In genomic region chr11:126007263-126007662, GRCh38 we compare ENCODE assay signal across 10 cellular contexts. TPM values are rescaled to one million over a fixed set of nuclear protein-coding genes. Genes with fewer than 3 reads are reported as not detected.
A peak's percentile ranks its signal among the peaks of the same experiment; 100 is the strongest.
DNase-seq lines count a peak whose midpoint lies in the region; ATAC-seq, FAIRE-seq and TF ChIP-seq lines count a peak whose summit lies in the region.
"Had no signal": no experiment of that assay in that cellular context is flagged by ENCODE, and none has a peak within 500 bp of the region (broad histone marks: within the 10 kb centered on the region; RNA-seq: fewer than 3 reads in every experiment).

No MANE protein-coding gene starts in this region.

- FAIRE-seq in K562 (lab: Jason Lieb, UNC) (peak; percentile 35), islet of Langerhans (lab: Jason Lieb, UNC) (peak; percentile 93)

- 0% methylated on average over 3 of the region's 3 CpGs for WGBS in K562 (ENCODE audit: insufficient coverage, low coverage, missing lambda C conversion rate)
- 9% methylated on average over 3 of the region's 3 CpGs for WGBS in aorta, 2 donors
- WGBS in neuronal stem cell (ENCODE audit: extremely low coverage in 2 of 2, insufficient read length in 2 of 2, insufficient replicate concordance in 1 of 2), 2 donors: no CpG with 5 or more reads among the region's 3 CpGs

- no peak for TF ChIP-seq CTCF in K562 (IDR thresholded peaks at IDR 0.05 in 2 of 3, conservative IDR thresholded peaks at IDR 0.05 in 1 of 3; ENCODE audit: insufficient read depth in 2 of 3, low read depth in 1 of 3, low read length in 3 of 3)

- H3K14ac ChIP-seq in neuronal stem cell (ENCODE audit: low read length): no peak overlapping the region

- H3K27me3 ChIP-seq in K562 (ENCODE audit: control insufficient read depth in 2 of 2, insufficient read depth in 2 of 2, low read length in 2 of 2) (peaks cover 11 to 20% of the 10 kb centered on the region in 2 experiments), aorta (ENCODE audit: control insufficient read depth in 1 of 2, insufficient read depth in 2 of 2, low read length in 1 of 2) (no peaks in the 10 kb centered on the region), neuronal stem cell (ENCODE audit: control insufficient read depth in 3 of 3, insufficient read depth in 3 of 3, low read depth in 1 of 3, low read length in 3 of 3) (no peaks in the 10 kb centered on the region)

- H3K36me3 ChIP-seq in K562 (ENCODE audit: control insufficient read depth, insufficient read depth, low read length): no peaks in the 10 kb centered on the region
- no peaks in the 10 kb centered on the region for H3K36me3 ChIP-seq in aorta (ENCODE audit: control insufficient read depth in 1 of 2, insufficient read depth in 2 of 2, low read length in 1 of 2)
- peaks cover 28 to 34% of the 10 kb centered on the region in 2 donors for H3K36me3 ChIP-seq in neuronal stem cell (replicated peaks in 1 of 2; ENCODE audit: control insufficient read depth in 2 of 2, insufficient read depth in 2 of 2, low read length in 2 of 2)

- no peak overlapping the region for H3K23ac ChIP-seq in neuronal stem cell (ENCODE audit: low read depth, low read length, poor library complexity)

- intact Hi-C loops in K562 (cut with micrococcal nuclease): no loop called here
- intact Hi-C loops in aorta (cut with DNase I): no loop called here

- H3K4me3 ChIP-seq in K562 (no peak overlapping the region), aorta (ENCODE audit: low read length in 2 of 2) (no peak overlapping the region), neuronal stem cell (ENCODE audit: low read length in 2 of 2) (no peak overlapping the region)
- H3K4me3 ChIP-seq: smooth muscle cell had no signal

- DNase-seq in NOMO-1 treated with DMSO at 0.1 percent for 48 hours (lab: John Stamatoyannopoulos, UW; ENCODE audit: unreplicated experiment) (peak; percentile 3), NOMO-1 (lab: John Stamatoyannopoulos, UW; ENCODE audit: unreplicated experiment in 2 of 2) (no peak), K562 (ENCODE audit: extremely low read depth in 1 of 4, low spot score in 3 of 4) (peak in 1 of 4 experiments; percentile 12), aorta (no peak), neuronal stem cell (ENCODE audit: low spot score) (no peak)
- DNase-seq: MM.1S had no signal

- no peak overlapping the region for H2AK5ac ChIP-seq in neuronal stem cell (ENCODE audit: low read depth, low read length)

- H4K91ac ChIP-seq in neuronal stem cell (ENCODE audit: low read depth, low read length, poor library complexity): no peak overlapping the region

- no peak overlapping the region for H3K27ac ChIP-seq in K562 (ENCODE audit: extremely low read depth, low read depth, low read length)
- H3K27ac ChIP-seq in aorta (ENCODE audit: low read depth in 1 of 2, low read length in 2 of 2): no peak overlapping the region
- no peak overlapping the region for H3K27ac ChIP-seq in neuronal stem cell (replicated peaks; ENCODE audit: low read length)

- H2AFZ ChIP-seq in K562 (ENCODE audit: low read depth, low read length): no peak overlapping the region
- no peak overlapping the region for H2AFZ ChIP-seq in neuronal stem cell (ENCODE audit: low read length)

- no peak overlapping the region for H4K8ac ChIP-seq in neuronal stem cell (ENCODE audit: low read depth, low read length)

- POLR2A ChIA-PET in K562 (lab: Yijun Ruan, JAX): no interaction called here

- H3K79me1 ChIP-seq in neuronal stem cell (ENCODE audit: low read depth, low read length): no peaks in the 10 kb centered on the region

- H2BK12ac ChIP-seq in neuronal stem cell (ENCODE audit: low read length): no peak overlapping the region

- H4K20me1 ChIP-seq in K562 (replicated peaks; ENCODE audit: control insufficient read depth, insufficient read depth, low read length): no peaks in the 10 kb centered on the region

- no peak for TF ChIP-seq RAD21 in K562 (CRISPR knock-in tag; conservative IDR thresholded peaks at IDR 0.05 in 1 of 2, IDR thresholded peaks at IDR 0.05 in 1 of 2)

- ATAC-seq in K562 (peak; percentile 59; the same call in 2 of the 3 replicates), aorta (ENCODE audit: low FRiP score) (peak; percentile 82), HG03139 (IDR thresholded peaks at IDR 0.05; ENCODE audit: unreplicated experiment) (no peak), HG03196 (IDR thresholded peaks at IDR 0.05; ENCODE audit: unreplicated experiment) (no peak)

- H3K4ac ChIP-seq in neuronal stem cell (ENCODE audit: low read length): no peak overlapping the region

- no peak for TF ChIP-seq EP300 in K562 (IDR thresholded peaks at IDR 0.05; ENCODE audit: low read length)

- no peak for TF ChIP-seq POLR2A in K562 (conservative IDR thresholded peaks at IDR 0.05)

- H3K9ac ChIP-seq in K562 (ENCODE audit: insufficient read depth in 1 of 2, low read depth in 2 of 2, low read length in 2 of 2) (no peak overlapping the region), neuronal stem cell (ENCODE audit: low read depth, low read length, poor library complexity) (no peak overlapping the region)

- H3K9me1 ChIP-seq in K562 (ENCODE audit: control insufficient read depth, insufficient read depth, low read length): no peaks in the 10 kb centered on the region

- BruUV-seq in K562 (replicated peaks; lab: Mats Ljungman, UMichigan): no TSS peak

- CTCF ChIA-PET in K562 (lab: Yijun Ruan, JAX; ENCODE audit: low intra/inter-chr PET ratio): no interaction called here

- no peak overlapping the region for H3K4me2 ChIP-seq in K562 (ENCODE audit: insufficient read depth, low read length)
- no peak overlapping the region for H3K4me2 ChIP-seq in neuronal stem cell (ENCODE audit: insufficient read depth, low read length, poor library complexity, severe bottlenecking)
- H3K4me2 ChIP-seq: smooth muscle cell had no signal

- H2BK5ac ChIP-seq in neuronal stem cell (ENCODE audit: low read length): no peak overlapping the region

- in situ Hi-C loops in K562 (cut with MboI): no loop called here

- H2BK120ac ChIP-seq in neuronal stem cell (ENCODE audit: low read depth, low read length): no peak overlapping the region

- H3K4me1 ChIP-seq in K562 (replicated peaks in 1 of 2; ENCODE audit: control insufficient read depth in 2 of 2, insufficient read depth in 2 of 2, low read length in 2 of 2) (no peaks in the 10 kb centered on the region), aorta (ENCODE audit: control insufficient read depth in 1 of 2, insufficient read depth in 2 of 2, low read length in 2 of 2) (no peaks in the 10 kb centered on the region), neuronal stem cell (ENCODE audit: control insufficient read depth in 2 of 2, insufficient read depth in 1 of 2, low read depth in 1 of 2, low read length in 2 of 2) (peaks cover 0 to 16% of the 10 kb centered on the region in 2 donors)

- H3K79me2 ChIP-seq in K562 (ENCODE audit: control insufficient read depth, insufficient read depth, low read length): no peaks in the 10 kb centered on the region

- H2BK15ac ChIP-seq in neuronal stem cell (ENCODE audit: low read length): no peak overlapping the region

- H3K18ac ChIP-seq in neuronal stem cell (ENCODE audit: low read length): no peak overlapping the region

- no peaks in the 10 kb centered on the region for H3K9me3 ChIP-seq in K562 (replicated peaks; ENCODE audit: control insufficient read depth, insufficient read depth, low read depth, low read length)
- peaks cover 2% of the 10 kb centered on the region for H3K9me3 ChIP-seq in aorta (ENCODE audit: control insufficient read depth, low read length)
- H3K9me3 ChIP-seq in neuronal stem cell (replicated peaks in 1 of 2; ENCODE audit: control insufficient read depth in 2 of 2, insufficient read depth in 1 of 2, low read depth in 1 of 2, low read length in 2 of 2): no peaks in the 10 kb centered on the region

TF ChIP-seq in K562, 482 proteins besides CTCF, POLR2A, EP300 and RAD21 (continues in another document):
- TF ChIP-seq TCF3 (CRISPR knock-in tag; IDR thresholded peaks at IDR 0.05): peak; percentile 22; the same call in 1 of the 2 replicates
- TF ChIP-seq ZNF583 (CRISPR knock-in tag; IDR thresholded peaks at IDR 0.05): no peak
- TF ChIP-seq CREB1 (IDR thresholded peaks at IDR 0.05): no peak
- no peak for TF ChIP-seq CREB1 (CRISPR knock-in tag; IDR thresholded peaks at IDR 0.05)
- no peak for TF ChIP-seq MIER1 (IDR thresholded peaks at IDR 0.05; ENCODE audit: low read depth)
- TF ChIP-seq ARID1B (IDR thresholded peaks at IDR 0.05): peak; percentile 31; the same call in 1 of the 2 replicates
- TF ChIP-seq JUND (IDR thresholded peaks at IDR 0.05; ENCODE audit: borderline replicate concordance, low read depth, low read length): peak; percentile 63
- TF ChIP-seq JUND (tag; IDR thresholded peaks at IDR 0.05; ENCODE audit: borderline replicate concordance, low read depth, low read length): peak; percentile 48; the same call in 2 of the 3 replicates
- no peak for TF ChIP-seq ZNF696 (CRISPR knock-in tag; conservative IDR thresholded peaks at IDR 0.05)
- no peak for TF ChIP-seq SNAPC5 (CRISPR knock-in tag; IDR thresholded peaks at IDR 0.05)
- peak; percentile 43 for TF ChIP-seq CBFA2T3 (IDR thresholded peaks at IDR 0.05)

RNA-seq across cellular contexts. Expression of gene CDON, which starts 55.4 kb away (rescaled TPM):
- total RNA-seq in K562 (2011; cell fraction: chromatin; rRNA removed; ENCODE audit: low replicate concordance): 0.76 and 1.2 TPM in 2 replicates
- 1.2 and 2.0 TPM in 2 replicates for total RNA-seq in K562 (2011; cell fraction: nucleolus; rRNA removed)
- total RNA-seq in K562 (2011; cell fraction: nucleoplasm; rRNA removed): 0.88 and 1.1 TPM in 2 replicates
- total RNA-seq in K562 (2014; rRNA removed) (0.20 and 0.27 TPM in 2 replicates), K562 (2014; rRNA removed; fragmentation: Illumina TruSeq; extraction: Trizol) (0.35 and 0.44 TPM in 2 replicates), K562 (2015; rRNA removed; fragmentation: Illumina TruSeq; extraction: Trizol) (0.40 and 0.45 TPM in 2 replicates), K562 (2021) (0.45 and 0.58 TPM in 2 replicates), aorta (10 to 100 TPM in 1 of 2 donors, 1 to 10 TPM in 1; 8.1 to 50.3 TPM)
- polyA plus RNA-seq in K562 (2011; rRNA removed) (0.55 and 0.64 TPM in 2 replicates), K562 (2014; fragmentation: Illumina TruSeq; extraction: Trizol) (0.48 and 0.58 TPM in 2 replicates), K562 (2014; fragmentation: Nextera tagmentation; extraction: Ambion mirVana) (under 1 TPM; 0.08 to 0.14 TPM), K562 (2014; rRNA removed) (0.29 and 0.45 TPM in 2 replicates), aorta (under 1 TPM; 0.49 to 0.88 TPM)
- 0.28 and 0.56 TPM in 2 replicates for polyA plus RNA-seq in K562 (2011; cell fraction: cytosol; rRNA removed)
- polyA plus RNA-seq in K562 (2011; cell fraction: nucleus; rRNA removed): 0.18 and 0.33 TPM in 2 replicates
- 0.37 and 0.42 TPM in 2 replicates for polyA plus RNA-seq in K562 (2012)
- 0.60 and 0.70 TPM in 2 replicates for polyA minus RNA-seq in K562 (2011; rRNA and poly(A)+ RNA removed)
- 0.46 and 1.3 TPM in 2 replicates for polyA minus RNA-seq in K562 (2011; cell fraction: cytosol; rRNA and poly(A)+ RNA removed)
- polyA minus RNA-seq in K562 (2011; cell fraction: nucleus; rRNA and poly(A)+ RNA removed): 0.40 and 0.44 TPM in 2 replicates
- 39.7 TPM for polyA plus RNA-seq in neuronal stem cell (2013, experiment 1 of 2)
- polyA plus RNA-seq in neuronal stem cell (2013, experiment 2 of 2): 38.5 TPM

Comparison
In these comparisons a context has a peak if more than half of its experiments do, and no peak if none do; other contexts are left out.
1. ATAC-seq: peak in K562 (single experiment) and aorta (single experiment); none in HG03139 (single experiment) and HG03196 (single experiment).